1 cellular context compared by ENCODE assay signal in the genomic region with DNA sequence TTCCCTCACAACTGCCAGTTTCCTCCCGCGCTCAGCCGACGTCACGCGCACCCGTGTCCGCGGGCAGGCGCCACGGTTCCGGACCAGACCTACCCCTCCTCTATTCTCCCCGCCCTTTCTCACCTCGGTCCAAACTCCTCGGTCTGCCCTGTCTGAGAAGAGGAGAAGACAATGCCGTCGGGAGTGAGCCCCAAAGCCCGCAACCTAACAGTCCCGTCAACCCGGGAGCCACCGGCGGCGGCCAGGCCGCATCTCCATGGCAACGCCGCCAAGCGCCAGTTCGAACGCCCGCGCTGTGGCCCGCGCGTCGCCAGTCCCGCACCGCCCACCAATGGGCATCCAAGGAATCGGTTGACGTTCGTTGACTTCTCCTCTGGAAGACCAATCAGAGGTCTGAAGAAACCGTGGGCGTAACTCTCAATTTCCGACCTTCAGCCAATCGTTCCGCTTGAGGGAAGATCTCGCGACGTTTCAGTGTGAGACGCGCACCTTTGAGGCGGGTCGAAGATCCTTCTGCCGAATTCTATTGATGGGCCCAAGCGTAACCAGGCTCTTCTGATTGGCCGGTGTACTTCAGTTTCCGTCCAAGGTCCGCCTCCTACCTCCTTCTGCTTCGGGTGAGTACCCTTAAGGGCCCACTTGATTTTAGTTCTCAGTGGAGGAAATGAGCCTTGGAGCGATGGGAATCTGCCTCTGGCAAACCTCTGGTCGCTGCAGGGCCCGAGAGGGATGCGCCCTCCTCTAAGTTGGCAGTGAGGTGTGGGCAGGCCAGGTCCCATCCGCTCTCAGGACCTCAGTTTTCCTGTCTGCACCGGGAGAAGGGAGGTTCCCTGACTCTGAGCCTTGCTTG.
TF ChIP-seq lines count a peak whose summit lies in the region.

A gene with protein sequence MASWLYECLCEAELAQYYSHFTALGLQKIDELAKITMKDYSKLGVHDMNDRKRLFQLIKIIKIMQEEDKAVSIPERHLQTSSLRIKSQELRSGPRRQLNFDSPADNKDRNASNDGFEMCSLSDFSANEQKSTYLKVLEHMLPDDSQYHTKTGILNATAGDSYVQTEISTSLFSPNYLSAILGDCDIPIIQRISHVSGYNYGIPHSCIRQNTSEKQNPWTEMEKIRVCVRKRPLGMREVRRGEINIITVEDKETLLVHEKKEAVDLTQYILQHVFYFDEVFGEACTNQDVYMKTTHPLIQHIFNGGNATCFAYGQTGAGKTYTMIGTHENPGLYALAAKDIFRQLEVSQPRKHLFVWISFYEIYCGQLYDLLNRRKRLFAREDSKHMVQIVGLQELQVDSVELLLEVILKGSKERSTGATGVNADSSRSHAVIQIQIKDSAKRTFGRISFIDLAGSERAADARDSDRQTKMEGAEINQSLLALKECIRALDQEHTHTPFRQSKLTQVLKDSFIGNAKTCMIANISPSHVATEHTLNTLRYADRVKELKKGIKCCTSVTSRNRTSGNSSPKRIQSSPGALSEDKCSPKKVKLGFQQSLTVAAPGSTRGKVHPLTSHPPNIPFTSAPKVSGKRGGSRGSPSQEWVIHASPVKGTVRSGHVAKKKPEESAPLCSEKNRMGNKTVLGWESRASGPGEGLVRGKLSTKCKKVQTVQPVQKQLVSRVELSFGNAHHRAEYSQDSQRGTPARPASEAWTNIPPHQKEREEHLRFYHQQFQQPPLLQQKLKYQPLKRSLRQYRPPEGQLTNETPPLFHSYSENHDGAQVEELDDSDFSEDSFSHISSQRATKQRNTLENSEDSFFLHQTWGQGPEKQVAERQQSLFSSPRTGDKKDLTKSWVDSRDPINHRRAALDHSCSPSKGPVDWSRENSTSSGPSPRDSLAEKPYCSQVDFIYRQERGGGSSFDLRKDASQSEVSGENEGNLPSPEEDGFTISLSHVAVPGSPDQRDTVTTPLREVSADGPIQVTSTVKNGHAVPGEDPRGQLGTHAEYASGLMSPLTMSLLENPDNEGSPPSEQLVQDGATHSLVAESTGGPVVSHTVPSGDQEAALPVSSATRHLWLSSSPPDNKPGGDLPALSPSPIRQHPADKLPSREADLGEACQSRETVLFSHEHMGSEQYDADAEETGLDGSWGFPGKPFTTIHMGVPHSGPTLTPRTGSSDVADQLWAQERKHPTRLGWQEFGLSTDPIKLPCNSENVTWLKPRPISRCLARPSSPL (N-terminal part only) (minus strand): TSS at position 286 of the 850 bp plus-strand sequence. CDS start 17,922 bp downstream, outside the sequence.
TSS of gene NUDT2 (plus strand) at position 587 of the 850 bp plus-strand sequence. CDS start 9,471 bp downstream, outside the sequence.

TF ChIP-seq in HepG2, 621 proteins besides CTCF, POLR2A, EP300 and RAD21 (continued from another document and continues in another):
- TF ChIP-seq GTF2F1 (IDR thresholded peaks at IDR 0.05; ENCODE audit: low read length) (no peak), RFXAP (CRISPR knock-in tag; IDR thresholded peaks at IDR 0.05; ENCODE audit: borderline replicate concordance) (peak; percentile 72; the same call in 1 of the 2 replicates), ZNF138 (CRISPR knock-in tag; IDR thresholded peaks at IDR 0.05; ENCODE audit: low read depth) (no peak), GFI1 (CRISPR knock-in tag; IDR thresholded peaks at IDR 0.05; ENCODE audit: borderline replicate concordance) (peak; percentile 32; the same call in 1 of the 2 replicates), ZNF432 (CRISPR knock-in tag; IDR thresholded peaks at IDR 0.05; ENCODE audit: borderline replicate concordance) (no peak), KLF9 (CRISPR knock-in tag; IDR thresholded peaks at IDR 0.05; ENCODE audit: low read depth) (no peak), ARHGAP35 (CRISPR knock-in tag; IDR thresholded peaks at IDR 0.05; ENCODE audit: borderline replicate concordance) (no peak; the same call in 1 of the 2 replicates), ZC3H4 (CRISPR knock-in tag; IDR thresholded peaks at IDR 0.05; ENCODE audit: borderline replicate concordance) (no peak; the same call in 1 of the 2 replicates), ATF1 (CRISPR knock-in tag; IDR thresholded peaks at IDR 0.05) (peak; percentile 96), SP140L (CRISPR knock-in tag; IDR thresholded peaks at IDR 0.05; ENCODE audit: borderline replicate concordance) (no peak), U2AF1 (optimal IDR thresholded peaks at IDR 0.05; ENCODE audit: low read depth, low read length) (peak; percentile 57), SKIL (CRISPR knock-in tag; IDR thresholded peaks at IDR 0.05; ENCODE audit: borderline replicate concordance) (no peak), ZNF468 (CRISPR knock-in tag; IDR thresholded peaks at IDR 0.05) (no peak), ZNF607 (CRISPR knock-in tag; IDR thresholded peaks at IDR 0.05; ENCODE audit: borderline replicate concordance) (peak; percentile 24; the same call in 1 of the 2 replicates), NR2F2 (IDR thresholded peaks at IDR 0.05; ENCODE audit: borderline replicate concordance, low read depth) (no peak), PHF21A (CRISPR knock-in tag; IDR thresholded peaks at IDR 0.05) (no peak; the same call in 1 of the 2 replicates), TMF1 (CRISPR knock-in tag; IDR thresholded peaks at IDR 0.05; ENCODE audit: low read depth) (no peak; the same call in 1 of the 2 replicates), ETV5 (CRISPR knock-in tag; IDR thresholded peaks at IDR 0.05; ENCODE audit: borderline replicate concordance) (peak; percentile 32; the same call in 1 of the 2 replicates), ZNF205 (CRISPR knock-in tag; IDR thresholded peaks at IDR 0.05) (no peak), ZNF747 (CRISPR knock-in tag; IDR thresholded peaks at IDR 0.05; ENCODE audit: borderline replicate concordance) (no peak), HNF1B (CRISPR knock-in tag; IDR thresholded peaks at IDR 0.05) (no peak; the same call in 1 of the 2 replicates), ZNF124 (CRISPR knock-in tag; IDR thresholded peaks at IDR 0.05) (no peak), ZNF589 (CRISPR knock-in tag; conservative IDR thresholded peaks at IDR 0.05) (no peak), SAP130 (CRISPR knock-in tag; IDR thresholded peaks at IDR 0.05; ENCODE audit: low read depth) (peak; percentile 100)
- TF ChIP-seq, protein P1, sequence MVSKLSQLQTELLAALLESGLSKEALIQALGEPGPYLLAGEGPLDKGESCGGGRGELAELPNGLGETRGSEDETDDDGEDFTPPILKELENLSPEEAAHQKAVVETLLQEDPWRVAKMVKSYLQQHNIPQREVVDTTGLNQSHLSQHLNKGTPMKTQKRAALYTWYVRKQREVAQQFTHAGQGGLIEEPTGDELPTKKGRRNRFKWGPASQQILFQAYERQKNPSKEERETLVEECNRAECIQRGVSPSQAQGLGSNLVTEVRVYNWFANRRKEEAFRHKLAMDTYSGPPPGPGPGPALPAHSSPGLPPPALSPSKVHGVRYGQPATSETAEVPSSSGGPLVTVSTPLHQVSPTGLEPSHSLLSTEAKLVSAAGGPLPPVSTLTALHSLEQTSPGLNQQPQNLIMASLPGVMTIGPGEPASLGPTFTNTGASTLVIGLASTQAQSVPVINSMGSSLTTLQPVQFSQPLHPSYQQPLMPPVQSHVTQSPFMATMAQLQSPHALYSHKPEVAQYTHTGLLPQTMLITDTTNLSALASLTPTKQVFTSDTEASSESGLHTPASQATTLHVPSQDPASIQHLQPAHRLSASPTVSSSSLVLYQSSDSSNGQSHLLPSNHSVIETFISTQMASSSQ (IDR thresholded peaks at IDR 0.05; ENCODE audit: low read depth), result no peak
- TF ChIP-seq, protein P1 (CRISPR knock-in tag; IDR thresholded peaks at IDR 0.05; ENCODE audit: borderline replicate concordance), result peak; percentile 35; the same call in 1 of the 2 replicates
- TF ChIP-seq, protein P2, sequence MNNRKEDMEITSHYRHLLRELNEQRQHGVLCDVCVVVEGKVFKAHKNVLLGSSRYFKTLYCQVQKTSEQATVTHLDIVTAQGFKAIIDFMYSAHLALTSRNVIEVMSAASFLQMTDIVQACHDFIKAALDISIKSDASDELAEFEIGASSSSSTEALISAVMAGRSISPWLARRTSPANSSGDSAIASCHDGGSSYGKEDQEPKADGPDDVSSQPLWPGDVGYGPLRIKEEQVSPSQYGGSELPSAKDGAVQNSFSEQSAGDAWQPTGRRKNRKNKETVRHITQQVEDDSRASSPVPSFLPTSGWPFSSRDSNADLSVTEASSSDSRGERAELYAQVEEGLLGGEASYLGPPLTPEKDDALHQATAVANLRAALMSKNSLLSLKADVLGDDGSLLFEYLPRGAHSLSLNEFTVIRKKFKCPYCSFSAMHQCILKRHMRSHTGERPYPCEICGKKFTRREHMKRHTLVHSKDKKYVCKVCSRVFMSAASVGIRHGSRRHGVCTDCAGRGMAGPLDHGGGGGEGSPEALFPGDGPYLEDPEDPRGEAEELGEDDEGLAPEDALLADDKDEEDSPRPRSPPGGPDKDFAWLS (CRISPR knock-in tag; IDR thresholded peaks at IDR 0.05; ENCODE audit: borderline replicate concordance), result no peak
- TF ChIP-seq, protein P3, sequence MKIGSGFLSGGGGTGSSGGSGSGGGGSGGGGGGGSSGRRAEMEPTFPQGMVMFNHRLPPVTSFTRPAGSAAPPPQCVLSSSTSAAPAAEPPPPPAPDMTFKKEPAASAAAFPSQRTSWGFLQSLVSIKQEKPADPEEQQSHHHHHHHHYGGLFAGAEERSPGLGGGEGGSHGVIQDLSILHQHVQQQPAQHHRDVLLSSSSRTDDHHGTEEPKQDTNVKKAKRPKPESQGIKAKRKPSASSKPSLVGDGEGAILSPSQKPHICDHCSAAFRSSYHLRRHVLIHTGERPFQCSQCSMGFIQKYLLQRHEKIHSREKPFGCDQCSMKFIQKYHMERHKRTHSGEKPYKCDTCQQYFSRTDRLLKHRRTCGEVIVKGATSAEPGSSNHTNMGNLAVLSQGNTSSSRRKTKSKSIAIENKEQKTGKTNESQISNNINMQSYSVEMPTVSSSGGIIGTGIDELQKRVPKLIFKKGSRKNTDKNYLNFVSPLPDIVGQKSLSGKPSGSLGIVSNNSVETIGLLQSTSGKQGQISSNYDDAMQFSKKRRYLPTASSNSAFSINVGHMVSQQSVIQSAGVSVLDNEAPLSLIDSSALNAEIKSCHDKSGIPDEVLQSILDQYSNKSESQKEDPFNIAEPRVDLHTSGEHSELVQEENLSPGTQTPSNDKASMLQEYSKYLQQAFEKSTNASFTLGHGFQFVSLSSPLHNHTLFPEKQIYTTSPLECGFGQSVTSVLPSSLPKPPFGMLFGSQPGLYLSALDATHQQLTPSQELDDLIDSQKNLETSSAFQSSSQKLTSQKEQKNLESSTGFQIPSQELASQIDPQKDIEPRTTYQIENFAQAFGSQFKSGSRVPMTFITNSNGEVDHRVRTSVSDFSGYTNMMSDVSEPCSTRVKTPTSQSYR (CRISPR knock-in tag; IDR thresholded peaks at IDR 0.05; ENCODE audit: borderline replicate concordance), result no peak
- TF ChIP-seq, protein P4, sequence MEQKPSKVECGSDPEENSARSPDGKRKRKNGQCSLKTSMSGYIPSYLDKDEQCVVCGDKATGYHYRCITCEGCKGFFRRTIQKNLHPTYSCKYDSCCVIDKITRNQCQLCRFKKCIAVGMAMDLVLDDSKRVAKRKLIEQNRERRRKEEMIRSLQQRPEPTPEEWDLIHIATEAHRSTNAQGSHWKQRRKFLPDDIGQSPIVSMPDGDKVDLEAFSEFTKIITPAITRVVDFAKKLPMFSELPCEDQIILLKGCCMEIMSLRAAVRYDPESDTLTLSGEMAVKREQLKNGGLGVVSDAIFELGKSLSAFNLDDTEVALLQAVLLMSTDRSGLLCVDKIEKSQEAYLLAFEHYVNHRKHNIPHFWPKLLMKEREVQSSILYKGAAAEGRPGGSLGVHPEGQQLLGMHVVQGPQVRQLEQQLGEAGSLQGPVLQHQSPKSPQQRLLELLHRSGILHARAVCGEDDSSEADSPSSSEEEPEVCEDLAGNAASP (CRISPR knock-in tag; IDR thresholded peaks at IDR 0.05; ENCODE audit: borderline replicate concordance), result peak; percentile 28; the same call in 1 of the 2 replicates
- TF ChIP-seq, protein P5, sequence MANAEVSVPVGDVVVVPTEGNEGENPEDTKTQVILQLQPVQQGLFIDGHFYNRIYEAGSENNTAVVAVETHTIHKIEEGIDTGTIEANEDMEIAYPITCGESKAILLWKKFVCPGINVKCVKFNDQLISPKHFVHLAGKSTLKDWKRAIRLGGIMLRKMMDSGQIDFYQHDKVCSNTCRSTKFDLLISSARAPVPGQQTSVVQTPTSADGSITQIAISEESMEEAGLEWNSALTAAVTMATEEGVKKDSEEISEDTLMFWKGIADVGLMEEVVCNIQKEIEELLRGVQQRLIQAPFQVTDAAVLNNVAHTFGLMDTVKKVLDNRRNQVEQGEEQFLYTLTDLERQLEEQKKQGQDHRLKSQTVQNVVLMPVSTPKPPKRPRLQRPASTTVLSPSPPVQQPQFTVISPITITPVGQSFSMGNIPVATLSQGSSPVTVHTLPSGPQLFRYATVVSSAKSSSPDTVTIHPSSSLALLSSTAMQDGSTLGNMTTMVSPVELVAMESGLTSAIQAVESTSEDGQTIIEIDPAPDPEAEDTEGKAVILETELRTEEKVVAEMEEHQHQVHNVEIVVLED (CRISPR knock-in tag; IDR thresholded peaks at IDR 0.05; ENCODE audit: borderline replicate concordance), result peak; percentile 91
